In the genomic region with DNA sequence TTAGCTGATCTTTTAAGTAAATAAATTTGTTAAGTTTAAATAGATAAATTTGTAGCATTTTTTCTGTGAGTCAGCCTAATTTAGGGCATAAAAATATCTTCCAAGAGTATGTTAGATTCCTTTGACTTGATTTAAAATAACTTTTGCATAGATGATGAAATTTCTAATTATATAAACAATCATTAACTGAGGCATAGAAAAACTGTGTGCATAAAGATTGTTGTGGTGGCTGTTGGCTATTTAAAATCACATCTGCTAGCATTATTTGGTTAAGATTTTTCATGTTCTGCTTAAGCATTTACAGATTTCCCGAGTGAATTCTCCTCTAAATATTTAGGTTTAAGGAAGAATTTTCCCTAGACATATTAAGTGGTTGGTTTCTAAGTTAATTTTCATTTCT, we compare ENCODE assay signal across 20 cellular contexts.
"Had no signal": no experiment of that assay in that cellular context is flagged by ENCODE, and none has a peak within 500 bp of the region (broad histone marks: within the 10 kb centered on the region; RNA-seq: fewer than 3 reads in every experiment).

No MANE protein-coding gene starts in this region.

- H2AFZ ChIP-seq: hepatocyte had no signal

- H3K27me3 ChIP-seq: colonic mucosa, esophagus squamous epithelium, foreskin keratinocyte, gastroesophageal sphincter, heart left ventricle, hepatocyte, left lung had no signal

- H3K4me3 ChIP-seq: colonic mucosa, esophagus squamous epithelium, gastroesophageal sphincter, heart left ventricle, hepatocyte, left lung, lower lobe of right lung, mucosa of descending colon had no signal

- H3K4me2 ChIP-seq: hepatocyte had no signal

- H3K4me1 ChIP-seq: colonic mucosa, esophagus squamous epithelium, foreskin keratinocyte, gastroesophageal sphincter, heart left ventricle, left lung, lower lobe of right lung had no signal

- H3K27ac ChIP-seq: colonic mucosa, esophagus squamous epithelium, foreskin keratinocyte, gastroesophageal sphincter, heart left ventricle, hepatocyte, left lung, lower lobe of right lung had no signal

- H3K36me3 ChIP-seq: colonic mucosa, esophagus squamous epithelium, gastroesophageal sphincter, heart left ventricle, left lung, lower lobe of right lung had no signal

- H3K79me2 ChIP-seq: hepatocyte had no signal

- ATAC-seq: effector memory CD8-positive, alpha-beta T cell; foreskin keratinocyte; gastroesophageal sphincter; heart left ventricle; left cardiac atrium; left lung; left ventricle myocardium superior; lower lobe of right lung; mucosa of descending colon; naive thymus-derived CD8-positive, alpha-beta T cell had no signal

- DNase-seq: colonic mucosa; cortex of kidney; effector CD8-positive, alpha-beta T cell; effector memory CD8-positive, alpha-beta T cell; endodermal cell; esophagus squamous epithelium; foreskin keratinocyte; heart left ventricle; hypothalamus; immature natural killer cell; left cardiac atrium; left lung; left ventricle myocardium superior; lower lobe of right lung; mesenchymal stem cell; mucosa of descending colon; naive B cell; naive thymus-derived CD8-positive, alpha-beta T cell had no signal

- H3K9me3 ChIP-seq: colonic mucosa, esophagus squamous epithelium, gastroesophageal sphincter, heart left ventricle, left lung, lower lobe of right lung, mucosa of descending colon had no signal
